In the genomic region with DNA sequence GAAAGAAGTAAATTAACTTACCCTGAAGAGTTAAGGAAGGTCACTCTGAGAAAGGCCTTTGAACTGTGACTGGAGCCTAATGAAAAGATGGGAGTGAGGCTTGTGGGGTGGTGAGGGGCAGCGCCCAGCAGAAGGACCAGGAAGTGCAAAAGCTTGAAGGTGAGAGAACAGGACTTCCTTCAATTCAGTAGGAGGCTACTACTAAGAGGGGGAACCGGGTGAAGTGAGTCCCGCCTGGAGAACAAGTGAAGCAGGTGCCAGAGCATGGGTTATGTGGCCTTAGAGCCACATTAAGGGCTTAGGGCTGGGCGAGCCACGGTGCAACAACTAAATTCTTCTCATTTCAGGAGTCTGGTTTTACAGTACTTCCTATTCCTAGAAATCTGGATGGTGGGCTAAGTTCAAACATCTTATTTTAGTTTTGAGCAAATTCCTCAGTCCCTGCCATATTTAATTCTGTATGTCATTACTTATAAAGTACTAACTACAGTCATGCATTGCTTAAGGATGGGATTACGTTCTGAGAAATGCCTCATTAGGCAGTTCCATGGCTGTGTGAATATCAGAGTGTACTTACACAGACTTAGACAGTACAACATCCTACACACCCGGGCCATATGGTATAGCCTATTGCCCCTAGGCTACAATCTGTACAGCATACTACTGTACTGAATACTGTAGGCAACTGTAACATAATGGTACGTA, we compare ENCODE assay signal across 17 cellular contexts. TPM values are rescaled to one million over a fixed set of nuclear protein-coding genes. Genes with fewer than 3 reads are reported as not detected.
DNase-seq lines count a peak whose midpoint lies in the region; ATAC-seq, FAIRE-seq and TF ChIP-seq lines count a peak whose summit lies in the region.
"Had no signal": no experiment of that assay in that cellular context is flagged by ENCODE, and none has a peak within 500 bp of the region (broad histone marks: within the 10 kb centered on the region; RNA-seq: fewer than 3 reads in every experiment).

No MANE protein-coding gene starts in this region.

- no TSS peak for BruUV-seq in endothelial cell of umbilical vein (replicated peaks; lab: Mats Ljungman, UMichigan)

- H3K9me1 ChIP-seq in endothelial cell of umbilical vein (replicated peaks; ENCODE audit: control insufficient read depth, extremely low read depth, insufficient read depth, low read length), result no peaks in the 10 kb centered on the region

- POLR2A ChIA-PET in SK-N-SH (lab: Yijun Ruan, JAX), result no interaction called here
- POLR2A ChIA-PET in endothelial cell of umbilical vein (lab: Charles Lee), result no interaction called here

- peaks cover 40 to 65% of the 10 kb centered on the region in 2 experiments for H3K4me1 ChIP-seq in SK-N-SH (ENCODE audit: control insufficient read depth in 1 of 2, insufficient read depth in 2 of 2, low read depth in 1 of 2, low read length in 1 of 2)
- peaks cover 47% of the 10 kb centered on the region for H3K4me1 ChIP-seq in endothelial cell of umbilical vein (ENCODE audit: control insufficient read depth, extremely low read depth, insufficient read depth, low read length)
- peaks cover 0 to 88% (median 79%) of the 10 kb centered on the region in 4 donors for H3K4me1 ChIP-seq in sigmoid colon
- H3K4me1 ChIP-seq in gastrocnemius medialis, result peaks cover 48 to 68% of the 10 kb centered on the region in 2 donors

- intact Hi-C loops in endothelial cell of umbilical vein (cut with micrococcal nuclease), result loop anchor here (10.0 kb wide), 1 partner anchor 389 kb away; a partner anchor contains a TSS
- intact Hi-C loops in sigmoid colon (cut with DNase I), result loop anchor here (10.0 kb wide), 3 partner anchors 319 to 1189 kb away; a partner anchor contains a TSS
- intact Hi-C loops in gastrocnemius medialis (cut with DNase I; ENCODE audit: low total_unique reads), result loop anchor here (10.0 kb wide), 1 partner anchor 229 kb away; no protein-coding TSS in a partner anchor

- peaks cover 11% of the 10 kb centered on the region for H3F3A ChIP-seq in SK-N-SH (replicated peaks; ENCODE audit: insufficient read depth)

- H3K79me2 ChIP-seq in SK-N-SH (ENCODE audit: insufficient read depth), result peaks cover 94% of the 10 kb centered on the region
- H3K79me2 ChIP-seq in endothelial cell of umbilical vein (ENCODE audit: control insufficient read depth, insufficient read depth, low read length), result peaks cover 73% of the 10 kb centered on the region

- no peak overlapping the region for H3K4me2 ChIP-seq in SK-N-SH
- H3K4me2 ChIP-seq in endothelial cell of umbilical vein (ENCODE audit: insufficient read depth, low read length), result no peak overlapping the region

- H3K9me2 ChIP-seq in SK-N-SH, result no peaks in the 10 kb centered on the region

- 89% methylated on average over 8 of the region's 8 CpGs for WGBS in SK-N-SH (ENCODE audit: low lambda C conversion rate)
- WGBS in sigmoid colon, 2 donors, result 50 to 59% methylated on average over 8 of the region's 8 CpGs

- TF ChIP-seq RAD21 in SK-N-SH (IDR thresholded peaks at IDR 0.05; ENCODE audit: low read length), result no peak

- no peak for TF ChIP-seq POLR2A in endothelial cell of umbilical vein (IDR thresholded peaks at IDR 0.05; ENCODE audit: low read depth, low read length)
- TF ChIP-seq POLR2A in sigmoid colon (IDR thresholded peaks at IDR 0.05), result no peak
- no peak for TF ChIP-seq POLR2A in gastrocnemius medialis (IDR thresholded peaks at IDR 0.05)

- H2AFZ ChIP-seq in SK-N-SH (ENCODE audit: low read depth) (no peak overlapping the region), endothelial cell of umbilical vein (ENCODE audit: low read depth, low read length) (no peak overlapping the region)

- H3K9me3 ChIP-seq in SK-N-SH (no peaks in the 10 kb centered on the region), endothelial cell of umbilical vein (replicated peaks; ENCODE audit: control insufficient read depth, insufficient read depth, low read length) (no peaks in the 10 kb centered on the region), sigmoid colon (no peaks in the 10 kb centered on the region), gastrocnemius medialis (no peaks in the 10 kb centered on the region)
- H3K9me3 ChIP-seq: testis had no signal

- H3K27me3 ChIP-seq in SK-N-SH (ENCODE audit: insufficient read depth), result no peaks in the 10 kb centered on the region
- H3K27me3 ChIP-seq in endothelial cell of umbilical vein (ENCODE audit: control insufficient read depth in 2 of 2, insufficient read depth in 2 of 2, low read length in 2 of 2), result no peaks in the 10 kb centered on the region
- H3K27me3 ChIP-seq in sigmoid colon, result no peaks in the 10 kb centered on the region
- H3K27me3 ChIP-seq in gastrocnemius medialis, result no peaks in the 10 kb centered on the region
- H3K27me3 ChIP-seq: testis had no signal

- H4K20me1 ChIP-seq in SK-N-SH (ENCODE audit: insufficient read depth) (peaks cover 87% of the 10 kb centered on the region), endothelial cell of umbilical vein (replicated peaks; ENCODE audit: control insufficient read depth, extremely low read depth, insufficient read depth, low read length) (peaks cover 4% of the 10 kb centered on the region)

- H3K27ac ChIP-seq in SK-N-SH (ENCODE audit: low read depth in 2 of 2, low read length in 1 of 2), result peak overlapping the region; percentile 7 to 50; a peak in 2 of 4 replicates
- H3K27ac ChIP-seq in endothelial cell of umbilical vein (ENCODE audit: insufficient read depth, low read depth, low read length), result no peak overlapping the region
- peak overlapping the region in 3 of 4 donors; percentile 16 to 92 (median 47) for H3K27ac ChIP-seq in sigmoid colon
- H3K27ac ChIP-seq in gastrocnemius medialis, result peak overlapping the region in 1 of 4 donors; percentile 6

- no peak for FAIRE-seq in endothelial cell of umbilical vein (lab: Jason Lieb, UNC)
- FAIRE-seq: colon had no signal

- TF ChIP-seq CTCF in SK-N-SH (IDR thresholded peaks at IDR 0.05) (no peak), endothelial cell of umbilical vein (IDR thresholded peaks at IDR 0.05; ENCODE audit: extremely low read depth in 1 of 2, insufficient read depth in 1 of 2, low read depth in 1 of 2, low read length in 2 of 2) (no peak), sigmoid colon (IDR thresholded peaks at IDR 0.05) (no peak), gastrocnemius medialis (IDR thresholded peaks at IDR 0.05 in 4 of 5, conservative IDR thresholded peaks at IDR 0.05 in 1 of 5) (no peak)

- TF ChIP-seq EP300 in SK-N-SH (IDR thresholded peaks at IDR 0.05; ENCODE audit: borderline replicate concordance in 1 of 2, low read depth in 1 of 2, low read length in 1 of 2) (no peak), sigmoid colon (IDR thresholded peaks at IDR 0.05) (no peak)

- CTCF ChIA-PET in SK-N-SH (lab: Yijun Ruan, JAX) (interaction anchor here (1.2 to 7.5 kb wide), 7 partner anchors 89 to 114 kb away, joined by 3 to 123 read pairs (median 72); a partner anchor contains a TSS), endothelial cell of umbilical vein (lab: Charles Lee) (interaction anchor here (0.9 to 3.1 kb wide), 2 partner anchors 101 to 105 kb away, joined by 4 to 40 read pairs; no protein-coding TSS in a partner anchor)

- dilution Hi-C loops in endothelial cell of umbilical vein (cut with MboI; ENCODE audit: extremely low pct_ligation_motif_present, low sequenced_read_pairs), result no loop called here

- ATAC-seq in SK-N-SH treated with all-trans-retinoic acid at 6 μM for 48 hours (no peak), HG02623 (IDR thresholded peaks at IDR 0.05; ENCODE audit: unreplicated experiment) (no peak), gastrocnemius medialis (no peak)
- ATAC-seq: left cardiac atrium had no signal

- H3K9ac ChIP-seq in SK-N-SH, result no peak overlapping the region
- no peak overlapping the region for H3K9ac ChIP-seq in endothelial cell of umbilical vein (replicated peaks; ENCODE audit: extremely low read depth, insufficient read depth, low read length)

- no peak overlapping the region for H3K4me3 ChIP-seq in SK-N-SH (ENCODE audit: low read depth in 2 of 2, low read length in 1 of 2)
- no peak overlapping the region for H3K4me3 ChIP-seq in endothelial cell of umbilical vein (replicated peaks in 1 of 3; ENCODE audit: insufficient read depth in 1 of 3, low read depth in 1 of 3, low read length in 3 of 3)
- H3K4me3 ChIP-seq in sigmoid colon, result no peak overlapping the region
- no peak overlapping the region for H3K4me3 ChIP-seq in gastrocnemius medialis
- H3K4me3 ChIP-seq: testis had no signal

- H3K36me3 ChIP-seq in SK-N-SH (replicated peaks in 1 of 2; ENCODE audit: control insufficient read depth in 1 of 2, insufficient read depth in 2 of 2, low read length in 1 of 2) (no peaks in the 10 kb centered on the region), endothelial cell of umbilical vein (ENCODE audit: control insufficient read depth in 2 of 2, extremely low read depth in 1 of 2, insufficient read depth in 2 of 2, low read length in 2 of 2) (no peaks in the 10 kb centered on the region), sigmoid colon (no peaks in the 10 kb centered on the region), gastrocnemius medialis (no peaks in the 10 kb centered on the region)

- no peak for DNase-seq in SK-N-SH
- DNase-seq in NCI-H69 (lab: John Stamatoyannopoulos, UW), result peak; percentile 35
- peak; percentile 50 for DNase-seq in endothelial cell of umbilical vein (ENCODE audit: low read depth, low spot score)
- no peak for DNase-seq in sigmoid colon
- DNase-seq in dedifferentiated amniotic fluid mesenchymal stem cell (ENCODE audit: extremely low spot score), result no peak
- DNase-seq in gastrocnemius medialis, result no peak
- DNase-seq: 8988T; activated CD4-positive, CD25-positive, alpha-beta regulatory T cell; activated gamma-delta T cell; DMS79 treated with DMSO at 0.1 percent for 48 hours; left cardiac atrium; NCI-H446; SHP77; testis had no signal

- in situ Hi-C loops in gastrocnemius medialis (cut with MboI; ENCODE audit: low sequenced_read_pairs in 4 of 4), result loop anchor here in 3 of 4 donors (5.0 to 10.0 kb wide), 2 partner anchors 99 to 102 kb away; a partner anchor contains a TSS

TF ChIP-seq in SK-N-SH treated with all-trans-retinoic acid at 6 μM for 48 hours, 23 proteins besides CTCF, POLR2A, EP300 and RAD21 (continues in another document):
- TF ChIP-seq SNAI2 (CRISPR knock-in tag; IDR thresholded peaks at IDR 0.05), result no peak

RNA-seq across cellular contexts. Expression of a gene that starts 5.1 kb away (rescaled TPM):
- polyA plus RNA-seq in SK-N-SH (2012; rRNA removed) (61.6 and 65.9 TPM in 2 replicates), endothelial cell of umbilical vein (65.5 and 70.9 TPM in 2 replicates), sigmoid colon (10 to 100 TPM; 17.4 to 30.1 (median 28.3) TPM)
- 56.5 and 60.2 TPM in 2 replicates for polyA plus RNA-seq in SK-N-SH (2012; cell fraction: cytosol; rRNA removed)
- 71.3 and 79.2 TPM in 2 replicates for polyA plus RNA-seq in SK-N-SH (2012; cell fraction: nucleus; rRNA removed)
- total RNA-seq in endothelial cell of umbilical vein (44.7 and 46.8 TPM in 2 replicates), sigmoid colon (10 to 100 TPM; 11.9 to 42.5 (median 26.6) TPM), gastrocnemius medialis (10 to 100 TPM in 2 of 4 donors, 1 to 10 TPM in 2; 6.5 to 16.0 (median 9.1) TPM)
- polyA plus RNA-seq in endothelial cell of umbilical vein (2011; cell fraction: cytosol; rRNA removed), result 68.3 and 74.2 TPM in 2 replicates
- 59.4 and 64.4 TPM in 2 replicates for polyA plus RNA-seq in endothelial cell of umbilical vein (2011; cell fraction: nucleus; rRNA removed)
- 50.3 and 52.0 TPM in 2 replicates for polyA plus RNA-seq in endothelial cell of umbilical vein (2012)
- polyA minus RNA-seq in endothelial cell of umbilical vein, result 36.9 and 48.1 TPM in 2 replicates
- polyA minus RNA-seq in endothelial cell of umbilical vein (2011; cell fraction: cytosol; rRNA and poly(A)+ RNA removed), result 40.9 TPM
- polyA minus RNA-seq in endothelial cell of umbilical vein (2011; cell fraction: nucleus; rRNA and poly(A)+ RNA removed), result 25.1 and 28.5 TPM in 2 replicates

Comparison
In these comparisons a context has a peak if more than half of its experiments do, and no peak if none do; other contexts are left out.
1. DNase-seq: peak in NCI-H69 (single experiment) and endothelial cell of umbilical vein (single experiment); none in SK-N-SH (single experiment), sigmoid colon (single experiment), dedifferentiated amniotic fluid mesenchymal stem cell (single experiment) and gastrocnemius medialis (0 of 2).